Comparison of ENCODE assay signal across 15 cellular contexts in genomic region chr2:1752751-1753150, GRCh38. TPM values are rescaled to one million over a fixed set of nuclear protein-coding genes. Genes with fewer than 3 reads are reported as not detected.
DNase-seq lines count a peak whose midpoint lies in the region; ATAC-seq and TF ChIP-seq lines count a peak whose summit lies in the region.
"Had no signal": no experiment of that assay in that cellular context is flagged by ENCODE, and none has a peak within 500 bp of the region (broad histone marks: within the 10 kb centered on the region; RNA-seq: fewer than 3 reads in every experiment).

No MANE protein-coding gene starts in this region.

- H3K4me3 ChIP-seq in BLaER1 (no peak overlapping the region), coronary artery (no peak overlapping the region)
- no peak overlapping the region for H3K4me3 ChIP-seq in Jurkat, Clone E6-1 (ENCODE audit: low read length)

- intact Hi-C loops in posterior vena cava (cut with DNase I) = no loop called here

- no peak for TF ChIP-seq CTCF in coronary artery (IDR thresholded peaks at IDR 0.05)

- 0 out of 2 replicates have a peak, but pooled peaks cover 12% of the 10 kb centered on the region for H3K36me3 ChIP-seq in BLaER1

- H3K4me1 ChIP-seq in BLaER1 = peaks cover 56% of the 10 kb centered on the region
- H3K4me1 ChIP-seq: Caco-2 had no signal

- H3K9me3 ChIP-seq in BLaER1 = peaks cover 24% of the 10 kb centered on the region

- peak; percentile 88 for DNase-seq in Jurkat, Clone E6-1 (ENCODE audit: low read depth, low spot score)
- DNase-seq in coronary artery (ENCODE audit: low spot score) = peak; percentile 70
- peak; percentile 41 for DNase-seq in posterior vena cava (ENCODE audit: low spot score)
- DNase-seq in activated CD4-positive, alpha-beta T cell treated with anti-CD3 and anti-CD28 coated beads for 48 hours = no peak
- DNase-seq: EL, NCI-H1105, NCI-H187, NCI-H345, PC-3 had no signal

- no peak overlapping the region for H3K9ac ChIP-seq in BLaER1

- H3K27ac ChIP-seq in BLaER1 = no peak overlapping the region
- H3K27ac ChIP-seq in coronary artery = no peak overlapping the region
- H3K27ac ChIP-seq: C4-2B had no signal

- no peaks in the 10 kb centered on the region for H4K20me1 ChIP-seq in BLaER1

- ATAC-seq in GM19452 (IDR thresholded peaks at IDR 0.05; ENCODE audit: unreplicated experiment) = no peak
- no peak for ATAC-seq in HG03432 (IDR thresholded peaks at IDR 0.05; ENCODE audit: unreplicated experiment)
- ATAC-seq: PC-3, SK-N-SH treated with all-trans-retinoic acid at 6 μM for 48 hours had no signal

- H3K4me2 ChIP-seq in BLaER1 = 0 out of 2 replicates have a peak overlapping the region, but pooled peaks have one; percentile 2

- H3K27me3 ChIP-seq in BLaER1 = no peaks in the 10 kb centered on the region

RNA-seq across cellular contexts. Expression of gene PXDN, which starts 8.4 kb away (rescaled TPM):
- polyA plus RNA-seq in Jurkat, Clone E6-1 (2012; ENCODE audit: insufficient read depth, insufficient read length) = 61.9 TPM
- 10 to 100 TPM; 75.3 to 85.8 TPM for total RNA-seq in posterior vena cava
